Comparison of ENCODE assay signal across 2 cellular contexts in the genomic region with DNA sequence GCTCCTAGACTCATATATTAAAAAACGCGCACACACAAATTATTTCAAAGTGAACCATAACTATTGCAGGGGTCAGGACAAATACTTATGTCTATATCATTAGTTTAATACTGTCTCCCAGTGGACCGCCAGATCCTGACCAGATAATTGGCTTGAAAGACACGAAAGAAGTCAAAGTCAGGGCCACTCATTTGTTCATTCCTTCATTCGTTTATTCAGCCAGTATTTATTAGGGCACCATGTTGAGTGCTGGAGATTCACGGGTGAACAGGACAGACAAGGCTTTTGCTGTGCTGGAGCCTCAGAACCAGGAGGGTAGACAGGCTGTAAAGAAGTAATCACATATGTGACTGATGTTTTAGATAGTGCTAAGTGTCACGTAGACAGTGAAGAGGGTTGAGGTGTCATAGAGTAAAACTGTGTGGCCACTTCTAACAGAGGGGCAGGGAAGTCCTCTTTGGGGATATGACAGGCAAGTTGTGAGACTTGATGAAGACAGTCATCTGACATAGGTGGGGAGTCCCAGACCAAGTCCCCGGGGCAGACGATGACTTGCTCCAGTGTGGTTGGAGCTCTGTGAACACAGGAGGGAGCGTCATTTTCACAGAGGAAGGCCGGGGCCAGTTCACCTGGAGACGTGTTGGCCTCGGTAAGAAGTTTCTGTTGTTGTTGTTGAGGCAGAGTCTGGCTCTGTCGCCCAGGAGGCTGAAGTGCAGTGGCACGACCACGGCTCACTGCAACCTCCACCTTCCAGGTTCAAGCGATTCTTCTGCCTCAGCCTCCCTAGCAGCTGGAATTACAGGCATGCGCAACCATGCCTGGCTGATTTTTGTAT.
TF ChIP-seq lines count a peak whose summit lies in the region.

No MANE protein-coding gene starts in this region.

TF ChIP-seq in GM12878, 131 proteins besides CTCF, POLR2A, EP300 and RAD21:
- TF ChIP-seq, protein P1, sequence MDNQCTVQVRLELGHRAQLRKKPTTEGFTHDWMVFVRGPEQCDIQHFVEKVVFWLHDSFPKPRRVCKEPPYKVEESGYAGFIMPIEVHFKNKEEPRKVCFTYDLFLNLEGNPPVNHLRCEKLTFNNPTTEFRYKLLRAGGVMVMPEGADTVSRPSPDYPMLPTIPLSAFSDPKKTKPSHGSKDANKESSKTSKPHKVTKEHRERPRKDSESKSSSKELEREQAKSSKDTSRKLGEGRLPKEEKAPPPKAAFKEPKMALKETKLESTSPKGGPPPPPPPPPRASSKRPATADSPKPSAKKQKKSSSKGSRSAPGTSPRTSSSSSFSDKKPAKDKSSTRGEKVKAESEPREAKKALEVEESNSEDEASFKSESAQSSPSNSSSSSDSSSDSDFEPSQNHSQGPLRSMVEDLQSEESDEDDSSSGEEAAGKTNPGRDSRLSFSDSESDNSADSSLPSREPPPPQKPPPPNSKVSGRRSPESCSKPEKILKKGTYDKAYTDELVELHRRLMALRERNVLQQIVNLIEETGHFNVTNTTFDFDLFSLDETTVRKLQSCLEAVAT (IDR thresholded peaks at IDR 0.05): 0 out of 2 replicates have a peak, but pooled peaks have one; percentile 49
- TF ChIP-seq NRF1 (conservative IDR thresholded peaks at IDR 0.05; ENCODE audit: low read depth, low read length) (no peak), NFYA (IDR thresholded peaks at IDR 0.05; ENCODE audit: borderline replicate concordance, low read depth, low read length) (no peak), PML (IDR thresholded peaks at IDR 0.05; ENCODE audit: low read length) (no peak), E2F8 (IDR thresholded peaks at IDR 0.05; ENCODE audit: low read depth, partially characterized antibody) (no peak), MEF2B (IDR thresholded peaks at IDR 0.05; ENCODE audit: partially characterized antibody, poor library complexity, severe bottlenecking) (peak; percentile 27), USF2 (IDR thresholded peaks at IDR 0.05; ENCODE audit: borderline replicate concordance, low read depth, low read length) (no peak), RBBP5 (conservative IDR thresholded peaks at IDR 0.05) (no peak), ATF7 (IDR thresholded peaks at IDR 0.05; ENCODE audit: low read depth) (0 out of 2 replicates have a peak, but pooled peaks have one; percentile 13)

TF ChIP-seq in HepG2, 621 proteins besides CTCF, POLR2A, EP300 and RAD21:
- TF ChIP-seq PRPF4 (IDR thresholded peaks at IDR 0.05; ENCODE audit: low read depth, low read length, poor library complexity, severe bottlenecking): no peak
- TF ChIP-seq, protein P2, sequence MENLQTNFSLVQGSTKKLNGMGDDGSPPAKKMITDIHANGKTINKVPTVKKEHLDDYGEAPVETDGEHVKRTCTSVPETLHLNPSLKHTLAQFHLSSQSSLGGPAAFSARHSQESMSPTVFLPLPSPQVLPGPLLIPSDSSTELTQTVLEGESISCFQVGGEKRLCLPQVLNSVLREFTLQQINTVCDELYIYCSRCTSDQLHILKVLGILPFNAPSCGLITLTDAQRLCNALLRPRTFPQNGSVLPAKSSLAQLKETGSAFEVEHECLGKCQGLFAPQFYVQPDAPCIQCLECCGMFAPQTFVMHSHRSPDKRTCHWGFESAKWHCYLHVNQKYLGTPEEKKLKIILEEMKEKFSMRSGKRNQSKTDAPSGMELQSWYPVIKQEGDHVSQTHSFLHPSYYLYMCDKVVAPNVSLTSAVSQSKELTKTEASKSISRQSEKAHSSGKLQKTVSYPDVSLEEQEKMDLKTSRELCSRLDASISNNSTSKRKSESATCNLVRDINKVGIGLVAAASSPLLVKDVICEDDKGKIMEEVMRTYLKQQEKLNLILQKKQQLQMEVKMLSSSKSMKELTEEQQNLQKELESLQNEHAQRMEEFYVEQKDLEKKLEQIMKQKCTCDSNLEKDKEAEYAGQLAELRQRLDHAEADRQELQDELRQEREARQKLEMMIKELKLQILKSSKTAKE (CRISPR knock-in tag; IDR thresholded peaks at IDR 0.05; ENCODE audit: borderline replicate concordance): no peak
- TF ChIP-seq ZNF136 (CRISPR knock-in tag; IDR thresholded peaks at IDR 0.05; ENCODE audit: low read depth): no peak
- TF ChIP-seq ZNF326 (CRISPR knock-in tag; IDR thresholded peaks at IDR 0.05; ENCODE audit: borderline replicate concordance): no peak
- TF ChIP-seq ZBTB25 (CRISPR knock-in tag; IDR thresholded peaks at IDR 0.05): no peak
- no peak for TF ChIP-seq ZNF768 (CRISPR knock-in tag; IDR thresholded peaks at IDR 0.05)
- TF ChIP-seq FOXK1 (CRISPR knock-in tag; IDR thresholded peaks at IDR 0.05; ENCODE audit: borderline replicate concordance, low read depth): no peak
- TF ChIP-seq MEIS2 (CRISPR knock-in tag; IDR thresholded peaks at IDR 0.05): no peak
- TF ChIP-seq, protein P3, sequence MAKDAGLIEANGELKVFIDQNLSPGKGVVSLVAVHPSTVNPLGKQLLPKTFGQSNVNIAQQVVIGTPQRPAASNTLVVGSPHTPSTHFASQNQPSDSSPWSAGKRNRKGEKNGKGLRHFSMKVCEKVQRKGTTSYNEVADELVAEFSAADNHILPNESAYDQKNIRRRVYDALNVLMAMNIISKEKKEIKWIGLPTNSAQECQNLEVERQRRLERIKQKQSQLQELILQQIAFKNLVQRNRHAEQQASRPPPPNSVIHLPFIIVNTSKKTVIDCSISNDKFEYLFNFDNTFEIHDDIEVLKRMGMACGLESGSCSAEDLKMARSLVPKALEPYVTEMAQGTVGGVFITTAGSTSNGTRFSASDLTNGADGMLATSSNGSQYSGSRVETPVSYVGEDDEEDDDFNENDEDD (CRISPR knock-in tag; IDR thresholded peaks at IDR 0.05; ENCODE audit: borderline replicate concordance): no peak
- TF ChIP-seq ZNF589 (CRISPR knock-in tag; conservative IDR thresholded peaks at IDR 0.05): no peak
- TF ChIP-seq, protein P4, sequence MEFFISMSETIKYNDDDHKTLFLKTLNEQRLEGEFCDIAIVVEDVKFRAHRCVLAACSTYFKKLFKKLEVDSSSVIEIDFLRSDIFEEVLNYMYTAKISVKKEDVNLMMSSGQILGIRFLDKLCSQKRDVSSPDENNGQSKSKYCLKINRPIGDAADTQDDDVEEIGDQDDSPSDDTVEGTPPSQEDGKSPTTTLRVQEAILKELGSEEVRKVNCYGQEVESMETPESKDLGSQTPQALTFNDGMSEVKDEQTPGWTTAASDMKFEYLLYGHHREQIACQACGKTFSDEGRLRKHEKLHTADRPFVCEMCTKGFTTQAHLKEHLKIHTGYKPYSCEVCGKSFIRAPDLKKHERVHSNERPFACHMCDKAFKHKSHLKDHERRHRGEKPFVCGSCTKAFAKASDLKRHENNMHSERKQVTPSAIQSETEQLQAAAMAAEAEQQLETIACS (CRISPR knock-in tag; IDR thresholded peaks at IDR 0.05): no peak
- TF ChIP-seq ZFYVE20 (CRISPR knock-in tag; IDR thresholded peaks at IDR 0.05; ENCODE audit: borderline replicate concordance, low read depth): no peak
